In the genomic region with DNA sequence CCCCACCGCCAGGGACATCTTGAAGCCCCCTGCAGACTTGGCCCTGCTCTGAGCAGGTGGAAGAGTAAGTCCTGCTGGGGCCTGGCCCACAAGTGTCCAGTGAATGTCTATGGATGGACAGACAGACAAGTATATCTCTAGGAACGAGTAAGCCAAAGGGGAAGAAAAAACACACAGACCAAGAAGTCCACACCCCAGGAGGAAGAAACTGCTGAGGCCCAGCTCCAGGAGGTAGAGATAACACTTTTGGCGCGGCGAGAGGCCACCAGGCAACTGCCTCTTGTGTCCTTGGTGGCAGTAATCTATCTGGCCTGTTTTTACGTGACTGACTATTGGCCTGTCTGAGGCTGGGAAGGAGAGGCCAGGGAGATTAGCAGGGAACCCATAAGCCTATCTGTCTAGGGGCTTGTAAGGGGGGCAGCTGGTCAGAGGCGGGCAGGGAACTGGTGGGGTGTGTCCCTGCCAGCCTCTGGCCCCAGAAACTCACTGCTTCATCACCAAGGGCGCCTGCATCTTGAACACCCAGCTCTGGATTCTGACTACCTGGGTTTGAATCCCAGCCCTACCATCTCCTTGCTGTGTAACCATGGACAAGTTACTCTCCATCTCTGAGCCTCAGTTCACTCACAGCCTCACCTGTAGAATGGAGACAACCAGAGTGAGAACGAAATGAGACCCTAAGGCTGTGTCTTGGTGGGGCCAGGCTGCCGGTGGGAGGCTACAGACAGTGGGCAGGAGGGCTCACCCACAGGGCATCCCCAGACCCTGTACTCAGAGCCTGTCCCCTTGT, we compare ENCODE assay signal across 1 cellular context.
TF ChIP-seq lines count a peak whose summit lies in the region.

No MANE protein-coding gene starts in this region.

TF ChIP-seq in K562, 482 proteins besides CTCF, POLR2A, EP300 and RAD21 (continued from another document and continues in another):
- TF ChIP-seq, protein P1, sequence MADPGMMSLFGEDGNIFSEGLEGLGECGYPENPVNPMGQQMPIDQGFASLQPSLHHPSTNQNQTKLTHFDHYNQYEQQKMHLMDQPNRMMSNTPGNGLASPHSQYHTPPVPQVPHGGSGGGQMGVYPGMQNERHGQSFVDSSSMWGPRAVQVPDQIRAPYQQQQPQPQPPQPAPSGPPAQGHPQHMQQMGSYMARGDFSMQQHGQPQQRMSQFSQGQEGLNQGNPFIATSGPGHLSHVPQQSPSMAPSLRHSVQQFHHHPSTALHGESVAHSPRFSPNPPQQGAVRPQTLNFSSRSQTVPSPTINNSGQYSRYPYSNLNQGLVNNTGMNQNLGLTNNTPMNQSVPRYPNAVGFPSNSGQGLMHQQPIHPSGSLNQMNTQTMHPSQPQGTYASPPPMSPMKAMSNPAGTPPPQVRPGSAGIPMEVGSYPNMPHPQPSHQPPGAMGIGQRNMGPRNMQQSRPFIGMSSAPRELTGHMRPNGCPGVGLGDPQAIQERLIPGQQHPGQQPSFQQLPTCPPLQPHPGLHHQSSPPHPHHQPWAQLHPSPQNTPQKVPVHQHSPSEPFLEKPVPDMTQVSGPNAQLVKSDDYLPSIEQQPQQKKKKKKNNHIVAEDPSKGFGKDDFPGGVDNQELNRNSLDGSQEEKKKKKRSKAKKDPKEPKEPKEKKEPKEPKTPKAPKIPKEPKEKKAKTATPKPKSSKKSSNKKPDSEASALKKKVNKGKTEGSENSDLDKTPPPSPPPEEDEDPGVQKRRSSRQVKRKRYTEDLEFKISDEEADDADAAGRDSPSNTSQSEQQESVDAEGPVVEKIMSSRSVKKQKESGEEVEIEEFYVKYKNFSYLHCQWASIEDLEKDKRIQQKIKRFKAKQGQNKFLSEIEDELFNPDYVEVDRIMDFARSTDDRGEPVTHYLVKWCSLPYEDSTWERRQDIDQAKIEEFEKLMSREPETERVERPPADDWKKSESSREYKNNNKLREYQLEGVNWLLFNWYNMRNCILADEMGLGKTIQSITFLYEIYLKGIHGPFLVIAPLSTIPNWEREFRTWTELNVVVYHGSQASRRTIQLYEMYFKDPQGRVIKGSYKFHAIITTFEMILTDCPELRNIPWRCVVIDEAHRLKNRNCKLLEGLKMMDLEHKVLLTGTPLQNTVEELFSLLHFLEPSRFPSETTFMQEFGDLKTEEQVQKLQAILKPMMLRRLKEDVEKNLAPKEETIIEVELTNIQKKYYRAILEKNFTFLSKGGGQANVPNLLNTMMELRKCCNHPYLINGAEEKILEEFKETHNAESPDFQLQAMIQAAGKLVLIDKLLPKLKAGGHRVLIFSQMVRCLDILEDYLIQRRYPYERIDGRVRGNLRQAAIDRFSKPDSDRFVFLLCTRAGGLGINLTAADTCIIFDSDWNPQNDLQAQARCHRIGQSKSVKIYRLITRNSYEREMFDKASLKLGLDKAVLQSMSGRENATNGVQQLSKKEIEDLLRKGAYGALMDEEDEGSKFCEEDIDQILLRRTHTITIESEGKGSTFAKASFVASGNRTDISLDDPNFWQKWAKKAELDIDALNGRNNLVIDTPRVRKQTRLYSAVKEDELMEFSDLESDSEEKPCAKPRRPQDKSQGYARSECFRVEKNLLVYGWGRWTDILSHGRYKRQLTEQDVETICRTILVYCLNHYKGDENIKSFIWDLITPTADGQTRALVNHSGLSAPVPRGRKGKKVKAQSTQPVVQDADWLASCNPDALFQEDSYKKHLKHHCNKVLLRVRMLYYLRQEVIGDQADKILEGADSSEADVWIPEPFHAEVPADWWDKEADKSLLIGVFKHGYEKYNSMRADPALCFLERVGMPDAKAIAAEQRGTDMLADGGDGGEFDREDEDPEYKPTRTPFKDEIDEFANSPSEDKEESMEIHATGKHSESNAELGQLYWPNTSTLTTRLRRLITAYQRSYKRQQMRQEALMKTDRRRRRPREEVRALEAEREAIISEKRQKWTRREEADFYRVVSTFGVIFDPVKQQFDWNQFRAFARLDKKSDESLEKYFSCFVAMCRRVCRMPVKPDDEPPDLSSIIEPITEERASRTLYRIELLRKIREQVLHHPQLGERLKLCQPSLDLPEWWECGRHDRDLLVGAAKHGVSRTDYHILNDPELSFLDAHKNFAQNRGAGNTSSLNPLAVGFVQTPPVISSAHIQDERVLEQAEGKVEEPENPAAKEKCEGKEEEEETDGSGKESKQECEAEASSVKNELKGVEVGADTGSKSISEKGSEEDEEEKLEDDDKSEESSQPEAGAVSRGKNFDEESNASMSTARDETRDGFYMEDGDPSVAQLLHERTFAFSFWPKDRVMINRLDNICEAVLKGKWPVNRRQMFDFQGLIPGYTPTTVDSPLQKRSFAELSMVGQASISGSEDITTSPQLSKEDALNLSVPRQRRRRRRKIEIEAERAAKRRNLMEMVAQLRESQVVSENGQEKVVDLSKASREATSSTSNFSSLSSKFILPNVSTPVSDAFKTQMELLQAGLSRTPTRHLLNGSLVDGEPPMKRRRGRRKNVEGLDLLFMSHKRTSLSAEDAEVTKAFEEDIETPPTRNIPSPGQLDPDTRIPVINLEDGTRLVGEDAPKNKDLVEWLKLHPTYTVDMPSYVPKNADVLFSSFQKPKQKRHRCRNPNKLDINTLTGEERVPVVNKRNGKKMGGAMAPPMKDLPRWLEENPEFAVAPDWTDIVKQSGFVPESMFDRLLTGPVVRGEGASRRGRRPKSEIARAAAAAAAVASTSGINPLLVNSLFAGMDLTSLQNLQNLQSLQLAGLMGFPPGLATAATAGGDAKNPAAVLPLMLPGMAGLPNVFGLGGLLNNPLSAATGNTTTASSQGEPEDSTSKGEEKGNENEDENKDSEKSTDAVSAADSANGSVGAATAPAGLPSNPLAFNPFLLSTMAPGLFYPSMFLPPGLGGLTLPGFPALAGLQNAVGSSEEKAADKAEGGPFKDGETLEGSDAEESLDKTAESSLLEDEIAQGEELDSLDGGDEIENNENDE (IDR thresholded peaks at IDR 0.05; ENCODE audit: low read depth, low read length), result no peak
- no peak for TF ChIP-seq NR4A1 (CRISPR knock-in tag; IDR thresholded peaks at IDR 0.05)
- TF ChIP-seq NR4A1 (tag; IDR thresholded peaks at IDR 0.05), result peak; percentile 80; the same call in 1 of the 2 replicates
- TF ChIP-seq ZKSCAN3 (CRISPR knock-in tag; IDR thresholded peaks at IDR 0.05), result no peak
- no peak for TF ChIP-seq TRIM28 (IDR thresholded peaks at IDR 0.05)
- TF ChIP-seq BCOR (IDR thresholded peaks at IDR 0.05), result peak; percentile 54
- TF ChIP-seq, protein P2, sequence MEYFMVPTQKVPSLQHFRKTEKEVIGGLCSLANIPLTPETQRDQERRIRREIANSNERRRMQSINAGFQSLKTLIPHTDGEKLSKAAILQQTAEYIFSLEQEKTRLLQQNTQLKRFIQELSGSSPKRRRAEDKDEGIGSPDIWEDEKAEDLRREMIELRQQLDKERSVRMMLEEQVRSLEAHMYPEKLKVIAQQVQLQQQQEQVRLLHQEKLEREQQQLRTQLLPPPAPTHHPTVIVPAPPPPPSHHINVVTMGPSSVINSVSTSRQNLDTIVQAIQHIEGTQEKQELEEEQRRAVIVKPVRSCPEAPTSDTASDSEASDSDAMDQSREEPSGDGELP (CRISPR knock-in tag; IDR thresholded peaks at IDR 0.05; ENCODE audit: borderline replicate concordance), result peak; percentile 67; the same call in 1 of the 2 replicates
- TF ChIP-seq, protein P3, sequence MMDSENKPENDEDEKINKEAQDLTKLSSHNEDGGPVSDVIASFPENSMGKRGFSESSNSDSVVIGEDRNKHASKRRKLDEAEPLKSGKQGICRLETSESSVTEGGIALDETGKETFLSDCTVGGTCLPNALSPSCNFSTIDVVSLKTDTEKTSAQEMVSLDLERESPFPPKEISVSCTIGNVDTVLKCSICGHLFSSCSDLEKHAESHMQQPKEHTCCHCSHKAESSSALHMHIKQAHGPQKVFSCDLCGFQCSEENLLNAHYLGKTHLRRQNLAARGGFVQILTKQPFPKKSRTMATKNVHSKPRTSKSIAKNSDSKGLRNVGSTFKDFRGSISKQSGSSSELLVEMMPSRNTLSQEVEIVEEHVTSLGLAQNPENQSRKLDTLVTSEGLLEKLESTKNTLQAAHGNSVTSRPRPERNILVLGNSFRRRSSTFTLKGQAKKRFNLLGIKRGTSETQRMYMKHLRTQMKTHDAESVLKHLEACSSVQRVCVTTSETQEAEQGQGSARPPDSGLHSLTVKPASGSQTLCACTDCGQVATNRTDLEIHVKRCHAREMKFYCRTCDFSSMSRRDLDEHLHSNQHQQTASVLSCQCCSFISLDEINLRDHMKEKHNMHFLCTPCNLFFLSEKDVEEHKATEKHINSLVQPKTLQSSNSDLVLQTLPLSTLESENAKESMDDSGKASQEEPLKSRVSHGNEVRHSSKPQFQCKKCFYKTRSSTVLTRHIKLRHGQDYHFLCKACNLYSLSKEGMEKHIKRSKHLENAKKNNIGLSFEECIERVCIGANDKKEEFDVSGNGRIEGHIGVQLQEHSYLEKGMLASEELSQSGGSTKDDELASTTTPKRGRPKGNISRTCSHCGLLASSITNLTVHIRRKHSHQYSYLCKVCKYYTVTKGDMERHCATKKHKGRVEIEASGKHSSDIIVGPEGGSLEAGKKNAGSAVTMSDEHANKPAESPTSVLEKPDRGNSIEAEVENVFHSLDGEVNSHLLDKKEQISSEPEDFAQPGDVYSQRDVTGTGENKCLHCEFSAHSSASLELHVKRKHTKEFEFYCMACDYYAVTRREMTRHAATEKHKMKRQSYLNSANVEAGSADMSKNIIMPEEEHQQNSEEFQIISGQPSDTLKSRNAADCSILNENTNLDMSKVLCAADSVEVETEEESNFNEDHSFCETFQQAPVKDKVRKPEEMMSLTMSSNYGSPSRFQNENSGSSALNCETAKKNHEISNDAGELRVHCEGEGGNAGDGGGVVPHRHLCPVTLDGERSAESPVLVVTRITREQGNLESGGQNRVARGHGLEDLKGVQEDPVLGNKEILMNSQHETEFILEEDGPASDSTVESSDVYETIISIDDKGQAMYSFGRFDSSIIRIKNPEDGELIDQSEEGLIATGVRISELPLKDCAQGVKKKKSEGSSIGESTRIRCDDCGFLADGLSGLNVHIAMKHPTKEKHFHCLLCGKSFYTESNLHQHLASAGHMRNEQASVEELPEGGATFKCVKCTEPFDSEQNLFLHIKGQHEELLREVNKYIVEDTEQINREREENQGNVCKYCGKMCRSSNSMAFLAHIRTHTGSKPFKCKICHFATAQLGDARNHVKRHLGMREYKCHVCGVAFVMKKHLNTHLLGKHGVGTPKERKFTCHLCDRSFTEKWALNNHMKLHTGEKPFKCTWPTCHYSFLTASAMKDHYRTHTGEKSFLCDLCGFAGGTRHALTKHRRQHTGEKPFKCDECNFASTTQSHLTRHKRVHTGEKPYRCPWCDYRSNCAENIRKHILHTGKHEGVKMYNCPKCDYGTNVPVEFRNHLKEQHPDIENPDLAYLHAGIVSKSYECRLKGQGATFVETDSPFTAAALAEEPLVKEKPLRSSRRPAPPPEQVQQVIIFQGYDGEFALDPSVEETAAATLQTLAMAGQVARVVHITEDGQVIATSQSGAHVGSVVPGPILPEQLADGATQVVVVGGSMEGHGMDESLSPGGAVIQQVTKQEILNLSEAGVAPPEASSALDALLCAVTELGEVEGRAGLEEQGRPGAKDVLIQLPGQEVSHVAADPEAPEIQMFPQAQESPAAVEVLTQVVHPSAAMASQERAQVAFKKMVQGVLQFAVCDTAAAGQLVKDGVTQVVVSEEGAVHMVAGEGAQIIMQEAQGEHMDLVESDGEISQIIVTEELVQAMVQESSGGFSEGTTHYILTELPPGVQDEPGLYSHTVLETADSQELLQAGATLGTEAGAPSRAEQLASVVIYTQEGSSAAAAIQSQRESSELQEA (IDR thresholded peaks at IDR 0.05; ENCODE audit: low read depth), result no peak
- TF ChIP-seq HMGN3 (IDR thresholded peaks at IDR 0.05; ENCODE audit: borderline replicate concordance, extremely low read depth, insufficient read length, low read depth, low read length), result peak; percentile 58
- 0 out of 2 replicates have a peak, but pooled peaks have one; percentile 55 for TF ChIP-seq LCOR (CRISPR knock-in tag; IDR thresholded peaks at IDR 0.05)
- TF ChIP-seq ESRRA (IDR thresholded peaks at IDR 0.05; ENCODE audit: borderline replicate concordance, low read depth), result peak; percentile 53
- TF ChIP-seq, protein P4, sequence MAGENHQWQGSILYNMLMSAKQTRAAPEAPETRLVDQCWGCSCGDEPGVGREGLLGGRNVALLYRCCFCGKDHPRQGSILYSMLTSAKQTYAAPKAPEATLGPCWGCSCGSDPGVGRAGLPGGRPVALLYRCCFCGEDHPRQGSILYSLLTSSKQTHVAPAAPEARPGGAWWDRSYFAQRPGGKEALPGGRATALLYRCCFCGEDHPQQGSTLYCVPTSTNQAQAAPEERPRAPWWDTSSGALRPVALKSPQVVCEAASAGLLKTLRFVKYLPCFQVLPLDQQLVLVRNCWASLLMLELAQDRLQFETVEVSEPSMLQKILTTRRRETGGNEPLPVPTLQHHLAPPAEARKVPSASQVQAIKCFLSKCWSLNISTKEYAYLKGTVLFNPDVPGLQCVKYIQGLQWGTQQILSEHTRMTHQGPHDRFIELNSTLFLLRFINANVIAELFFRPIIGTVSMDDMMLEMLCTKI (IDR thresholded peaks at IDR 0.05; ENCODE audit: partially characterized antibody), result no peak
- TF ChIP-seq SMARCB1 (IDR thresholded peaks at IDR 0.05; ENCODE audit: insufficient read length, low read depth), result peak; percentile 36
- TF ChIP-seq ATF1 (CRISPR knock-in tag; IDR thresholded peaks at IDR 0.05), result no peak
- peak; percentile 57 for TF ChIP-seq ATF1 (tag; IDR thresholded peaks at IDR 0.05)
- TF ChIP-seq DDX20 (tag; IDR thresholded peaks at IDR 0.05; ENCODE audit: low read depth), result no peak
- peak; percentile 71 for TF ChIP-seq ZFP36 (IDR thresholded peaks at IDR 0.05; ENCODE audit: low read depth, low read length, partially characterized antibody)
- TF ChIP-seq TRIM24 (IDR thresholded peaks at IDR 0.05), result peak in 1 of 2 experiments; percentile 51; a peak in 2 of 4 replicates
- TF ChIP-seq L3MBTL2 (IDR thresholded peaks at IDR 0.05), result peak; percentile 75
- no peak for TF ChIP-seq PTTG1 (tag; IDR thresholded peaks at IDR 0.05; ENCODE audit: low read depth)
- TF ChIP-seq, protein P5, sequence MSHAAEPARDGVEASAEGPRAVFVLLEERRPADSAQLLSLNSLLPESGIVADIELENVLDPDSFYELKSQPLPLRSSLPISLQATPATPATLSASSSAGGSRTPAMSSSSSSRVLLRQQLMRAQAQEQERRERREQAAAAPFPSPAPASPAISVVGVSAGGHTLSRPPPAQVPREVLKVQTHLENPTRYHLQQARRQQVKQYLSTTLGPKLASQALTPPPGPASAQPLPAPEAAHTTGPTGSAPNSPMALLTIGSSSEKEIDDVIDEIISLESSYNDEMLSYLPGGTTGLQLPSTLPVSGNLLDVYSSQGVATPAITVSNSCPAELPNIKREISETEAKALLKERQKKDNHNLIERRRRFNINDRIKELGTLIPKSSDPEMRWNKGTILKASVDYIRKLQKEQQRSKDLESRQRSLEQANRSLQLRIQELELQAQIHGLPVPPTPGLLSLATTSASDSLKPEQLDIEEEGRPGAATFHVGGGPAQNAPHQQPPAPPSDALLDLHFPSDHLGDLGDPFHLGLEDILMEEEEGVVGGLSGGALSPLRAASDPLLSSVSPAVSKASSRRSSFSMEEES (CRISPR knock-in tag; IDR thresholded peaks at IDR 0.05), result no peak
- TF ChIP-seq GATA2 (CRISPR knock-in tag; IDR thresholded peaks at IDR 0.05), result peak; percentile 74
- TF ChIP-seq, protein P6, sequence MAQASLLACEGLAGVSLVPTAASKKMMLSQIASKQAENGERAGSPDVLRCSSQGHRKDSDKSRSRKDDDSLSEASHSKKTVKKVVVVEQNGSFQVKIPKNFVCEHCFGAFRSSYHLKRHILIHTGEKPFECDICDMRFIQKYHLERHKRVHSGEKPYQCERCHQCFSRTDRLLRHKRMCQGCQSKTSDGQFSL (CRISPR knock-in tag; IDR thresholded peaks at IDR 0.05), result no peak
- TF ChIP-seq, protein P6 (tag; IDR thresholded peaks at IDR 0.05), result no peak
- no peak for TF ChIP-seq ELF4 (CRISPR knock-in tag; IDR thresholded peaks at IDR 0.05)
- peak; percentile 72 for TF ChIP-seq ZFX (CRISPR knock-in tag; IDR thresholded peaks at IDR 0.05)
- TF ChIP-seq MAZ (CRISPR knock-in tag; conservative IDR thresholded peaks at IDR 0.05 in 1 of 2, IDR thresholded peaks at IDR 0.05 in 1 of 2), result peak in 1 of 2 experiments; percentile 39; a peak in 2 of 4 replicates
- no peak for TF ChIP-seq ZNF133 (CRISPR knock-in tag; IDR thresholded peaks at IDR 0.05)
- TF ChIP-seq ZNF766 (CRISPR knock-in tag; conservative IDR thresholded peaks at IDR 0.05), result peak; percentile 76
